8 cellular contexts compared by ENCODE assay signal in genomic region chr19:48994035-48994386, GRCh38. TPM values are rescaled to one million over a fixed set of nuclear protein-coding genes. Genes with fewer than 3 reads are reported as not detected.
DNase-seq lines count a peak whose midpoint lies in the region; ATAC-seq and TF ChIP-seq lines count a peak whose summit lies in the region.

No MANE protein-coding gene starts in this region.

- CTCF ChIA-PET in BJ (lab: Yijun Ruan, JAX): interaction anchor here (0.7 to 2.0 kb wide), 11 partner anchors 11 to 198 kb away, joined by 3 to 11 read pairs (median 4); no protein-coding TSS in a partner anchor

- H3K27me3 ChIP-seq in BJ (ENCODE audit: control insufficient read depth, insufficient read depth, low read length) (no peaks in the 10 kb centered on the region), Loucy (ENCODE audit: insufficient read depth, low read length, poor library complexity, severe bottlenecking) (no peaks in the 10 kb centered on the region)

- H3K4me2 ChIP-seq in Loucy (ENCODE audit: low read depth, low read length, poor library complexity, severe bottlenecking): peak overlapping the region; percentile 81

- H2AFZ ChIP-seq in Loucy (ENCODE audit: low read length): 0 out of 2 replicates have a peak overlapping the region, but pooled peaks have one; percentile 83

- H3K9me3 ChIP-seq in Loucy (ENCODE audit: insufficient read depth, low read depth, low read length): no peaks in the 10 kb centered on the region

- TF ChIP-seq CTCF in BJ (IDR thresholded peaks at IDR 0.05; ENCODE audit: insufficient read depth, low read depth, low read length): no peak
- no peak for TF ChIP-seq CTCF in Loucy (conservative IDR thresholded peaks at IDR 0.05; ENCODE audit: low read length)

- peak overlapping the region; percentile 93 for H3K4me3 ChIP-seq in BJ (ENCODE audit: low read depth, low read length)
- H3K4me3 ChIP-seq in Loucy (ENCODE audit: low read length, poor library complexity, severe bottlenecking): peak overlapping the region; percentile 89

- peaks cover 18% of the 10 kb centered on the region for H3K4me1 ChIP-seq in Loucy (ENCODE audit: insufficient read depth, low read length, poor library complexity, severe bottlenecking)

- POLR2A ChIA-PET in BJ (lab: Charles Lee): interaction anchor here (1.8 kb wide), 1 partner anchor 63 kb away, joined by 4 read pairs; the partner anchor contains the start of gene CGB7

- H3F3A ChIP-seq in Loucy (ENCODE audit: low read depth): no peaks in the 10 kb centered on the region

- peaks cover 52% of the 10 kb centered on the region for H3K36me3 Mint-ChIP-seq in dendritic cell treated with granulocyte-macrophage colony-stimulating factor and Interleukin-4, amounts not matched to agents 40 ng/mL and 50 ng/mL, for 4 days (ENCODE audit: low read depth)
- peaks cover 4% of the 10 kb centered on the region for H3K36me3 Mint-ChIP-seq in natural killer cell treated with Interleukin-12 subunit alpha and Interleukin-12 subunit beta and Interleukin-15 and Interleukin-18, amount 100 ng/mL, for 72 hours

- H3K4me3 Mint-ChIP-seq in dendritic cell treated with granulocyte-macrophage colony-stimulating factor and Interleukin-4, amounts not matched to agents 40 ng/mL and 50 ng/mL, for 4 days: peak overlapping the region; percentile 95
- H3K4me3 Mint-ChIP-seq in natural killer cell treated with Interleukin-12 subunit alpha and Interleukin-12 subunit beta and Interleukin-15 and Interleukin-18, amount 100 ng/mL, for 72 hours: peak overlapping the region; percentile 99

- no peaks in the 10 kb centered on the region for H3K9me2 ChIP-seq in Loucy (replicated peaks; ENCODE audit: low read depth, low read length)

- H3K9me3 Mint-ChIP-seq in dendritic cell treated with granulocyte-macrophage colony-stimulating factor and Interleukin-4, amounts not matched to agents 40 ng/mL and 50 ng/mL, for 4 days: no peaks in the 10 kb centered on the region
- H3K9me3 Mint-ChIP-seq in natural killer cell treated with Interleukin-12 subunit alpha and Interleukin-12 subunit beta and Interleukin-15 and Interleukin-18, amount 100 ng/mL, for 72 hours: no peaks in the 10 kb centered on the region

- no peak for ATAC-seq in natural killer cell treated with Interleukin-12 subunit alpha and Interleukin-12 subunit beta and Interleukin-15 and Interleukin-18, amount 100 ng/mL, for 72 hours
- ATAC-seq in GM18873 (IDR thresholded peaks at IDR 0.05; ENCODE audit: low FRiP score, unreplicated experiment) (no peak), HG03095 (IDR thresholded peaks at IDR 0.05; ENCODE audit: unreplicated experiment) (no peak)

- peaks cover 79% of the 10 kb centered on the region for H3K79me2 ChIP-seq in Loucy (ENCODE audit: insufficient read depth, low read length)

- no peaks in the 10 kb centered on the region for H3K27me3 Mint-ChIP-seq in dendritic cell treated with granulocyte-macrophage colony-stimulating factor and Interleukin-4, amounts not matched to agents 40 ng/mL and 50 ng/mL, for 4 days
- H3K27me3 Mint-ChIP-seq in natural killer cell treated with Interleukin-12 subunit alpha and Interleukin-12 subunit beta and Interleukin-15 and Interleukin-18, amount 100 ng/mL, for 72 hours: no peaks in the 10 kb centered on the region

- peak overlapping the region; percentile 95 for H3K27ac Mint-ChIP-seq in dendritic cell treated with granulocyte-macrophage colony-stimulating factor and Interleukin-4, amounts not matched to agents 40 ng/mL and 50 ng/mL, for 4 days
- peak overlapping the region; percentile 95 to 96 for H3K27ac Mint-ChIP-seq in natural killer cell treated with Interleukin-12 subunit alpha and Interleukin-12 subunit beta and Interleukin-15 and Interleukin-18, amount 100 ng/mL, for 72 hours

- DNase-seq in BJ (ENCODE audit: low read depth): no peak
- DNase-seq in natural killer cell treated with Interleukin-12 subunit alpha and Interleukin-12 subunit beta and Interleukin-15 and Interleukin-18, amount 100 ng/mL, for 72 hours (ENCODE audit: low spot score): no peak
- no peak for DNase-seq in HuH-7 (ENCODE audit: low spot score)
- DNase-seq in SW480 (ENCODE audit: low spot score): no peak

- H3K4me1 Mint-ChIP-seq in dendritic cell treated with granulocyte-macrophage colony-stimulating factor and Interleukin-4, amounts not matched to agents 40 ng/mL and 50 ng/mL, for 4 days (ENCODE audit: low read depth): peaks cover 58% of the 10 kb centered on the region
- H3K4me1 Mint-ChIP-seq in natural killer cell treated with Interleukin-12 subunit alpha and Interleukin-12 subunit beta and Interleukin-15 and Interleukin-18, amount 100 ng/mL, for 72 hours (ENCODE audit: low read depth in 2 of 2): peaks cover 34 to 42% of the 10 kb centered on the region in 2 donors

- intact Hi-C loops in dendritic cell treated with granulocyte-macrophage colony-stimulating factor and Interleukin-4, amounts not matched to agents 40 ng/mL and 50 ng/mL, for 4 days (cut with micrococcal nuclease): no loop called here

- H4K20me1 ChIP-seq in Loucy (ENCODE audit: insufficient read depth, low read length, poor library complexity, severe bottlenecking): peaks cover 28% of the 10 kb centered on the region

- H3K9ac ChIP-seq in Loucy (ENCODE audit: low read depth, low read length, poor library complexity, severe bottlenecking): peak overlapping the region; percentile 95

- H3K36me3 ChIP-seq in BJ (ENCODE audit: control insufficient read depth, insufficient read depth, low read length) (peaks cover 10% of the 10 kb centered on the region), Loucy (ENCODE audit: insufficient read depth, low read length) (no peaks in the 10 kb centered on the region)

RNA-seq across cellular contexts. Expression of gene RUVBL2, which starts 0.3 kb away (rescaled TPM):
- polyA plus RNA-seq in BJ (2011; rRNA removed): 138 and 221 TPM in 2 replicates
- 125 and 166 TPM in 2 replicates for polyA minus RNA-seq in BJ (2011; rRNA and poly(A)+ RNA removed)
- 100 to 1,000 TPM; 101 to 173 TPM for total RNA-seq in natural killer cell treated with Interleukin-12 subunit alpha and Interleukin-12 subunit beta and Interleukin-15 and Interleukin-18, amount 100 ng/mL, for 72 hours

RNA-seq across cellular contexts. Expression of gene GYS1, which starts 0.9 kb away (rescaled TPM):
- 36.0 and 49.7 TPM in 2 replicates for polyA plus RNA-seq in BJ (2011; rRNA removed)
- 45.4 and 52.7 TPM in 2 replicates for polyA minus RNA-seq in BJ (2011; rRNA and poly(A)+ RNA removed)
- 100 to 1,000 TPM in 1 of 2 donors, 10 to 100 TPM in 1; 85.7 to 119 TPM for total RNA-seq in natural killer cell treated with Interleukin-12 subunit alpha and Interleukin-12 subunit beta and Interleukin-15 and Interleukin-18, amount 100 ng/mL, for 72 hours

RNA-seq across cellular contexts. Expression of gene LHB, which starts 22.9 kb away (rescaled TPM):
- polyA plus RNA-seq in BJ (2011; rRNA removed): not detected in 2 replicates
- polyA minus RNA-seq in BJ (2011; rRNA and poly(A)+ RNA removed): not detected in 2 replicates
- not detected for total RNA-seq in natural killer cell treated with Interleukin-12 subunit alpha and Interleukin-12 subunit beta and Interleukin-15 and Interleukin-18, amount 100 ng/mL, for 72 hours

RNA-seq across cellular contexts. Expression of gene FTL, which starts 28.9 kb away (rescaled TPM):
- polyA plus RNA-seq in BJ (2011; rRNA removed): 2,664 and 3,340 TPM in 2 replicates
- polyA minus RNA-seq in BJ (2011; rRNA and poly(A)+ RNA removed): 920 and 1,253 TPM in 2 replicates
- 1,000 to 10,000 TPM; 1,643 to 2,467 TPM for total RNA-seq in natural killer cell treated with Interleukin-12 subunit alpha and Interleukin-12 subunit beta and Interleukin-15 and Interleukin-18, amount 100 ng/mL, for 72 hours

RNA-seq across cellular contexts. Expression of gene CGB3, which starts 30.1 kb away (rescaled TPM):
- not detected in 2 replicates for polyA plus RNA-seq in BJ (2011; rRNA removed)
- polyA minus RNA-seq in BJ (2011; rRNA and poly(A)+ RNA removed): not detected in 2 replicates
- total RNA-seq in natural killer cell treated with Interleukin-12 subunit alpha and Interleukin-12 subunit beta and Interleukin-15 and Interleukin-18, amount 100 ng/mL, for 72 hours: not detected
